8 cellular contexts compared by ENCODE assay signal in genomic region chr17:8158267-8159031, GRCh38. TPM values are rescaled to one million over a fixed set of nuclear protein-coding genes. Genes with fewer than 3 reads are reported as not detected.
DNase-seq lines count a peak whose midpoint lies in the region; ATAC-seq and TF ChIP-seq lines count a peak whose summit lies in the region.

No MANE protein-coding gene starts in this region.

- H3K27me3 ChIP-seq in Loucy (ENCODE audit: insufficient read depth, low read length, poor library complexity, severe bottlenecking): peaks cover 4% of the 10 kb centered on the region
- H3K27me3 ChIP-seq in parathyroid adenoma (ENCODE audit: control insufficient read depth, insufficient read depth, low read length): no peaks in the 10 kb centered on the region
- H3K27me3 ChIP-seq in thyroid gland: no peaks in the 10 kb centered on the region

- no peak overlapping the region for H3K9ac ChIP-seq in Loucy (ENCODE audit: low read depth, low read length, poor library complexity, severe bottlenecking)
- H3K9ac ChIP-seq in parathyroid adenoma: no peak overlapping the region

- H3K36me3 Mint-ChIP-seq in activated naive CD8-positive, alpha-beta T cell: peaks cover 2% of the 10 kb centered on the region
- H3K36me3 Mint-ChIP-seq in glutamatergic neuron (ENCODE audit: unreplicated experiment): no peaks in the 10 kb centered on the region

- no peaks in the 10 kb centered on the region for H3K9me3 Mint-ChIP-seq in activated naive CD8-positive, alpha-beta T cell (ENCODE audit: low read depth)
- H3K9me3 Mint-ChIP-seq in glutamatergic neuron (ENCODE audit: unreplicated experiment): peaks cover 12% of the 10 kb centered on the region

- H3K4me2 ChIP-seq in Loucy (ENCODE audit: low read depth, low read length, poor library complexity, severe bottlenecking) (peak overlapping the region; percentile 63), parathyroid adenoma (ENCODE audit: low read length) (peak overlapping the region; percentile 50)

- H3F3A ChIP-seq in Loucy (ENCODE audit: low read depth): 0 out of 2 replicates have a peak, but pooled peaks cover 7% of the 10 kb centered on the region

- H3K4me1 ChIP-seq in Loucy (ENCODE audit: insufficient read depth, low read length, poor library complexity, severe bottlenecking) (peaks cover 37% of the 10 kb centered on the region), parathyroid adenoma (peaks cover 28% of the 10 kb centered on the region), thyroid gland (peaks cover 27 to 54% of the 10 kb centered on the region in 2 donors)

- TF ChIP-seq POLR2A in thyroid gland (IDR thresholded peaks at IDR 0.05): peak in 1 of 2 donors; percentile 14

- H3K36me3 ChIP-seq in Loucy (ENCODE audit: insufficient read depth, low read length): no peaks in the 10 kb centered on the region
- no peaks in the 10 kb centered on the region for H3K36me3 ChIP-seq in parathyroid adenoma (ENCODE audit: control insufficient read depth, insufficient read depth, low read length)
- H3K36me3 ChIP-seq in thyroid gland: peaks cover 0 to 13% of the 10 kb centered on the region in 2 donors

- H3K9me3 ChIP-seq in Loucy (ENCODE audit: insufficient read depth, low read depth, low read length): no peaks in the 10 kb centered on the region
- no peaks in the 10 kb centered on the region for H3K9me3 ChIP-seq in parathyroid adenoma (ENCODE audit: control insufficient read depth, low read length)
- H3K9me3 ChIP-seq in thyroid gland: no peaks in the 10 kb centered on the region

- ATAC-seq in SK-N-SH treated with all-trans-retinoic acid at 6 μM for 48 hours (peak; percentile 43), HG03565 (IDR thresholded peaks at IDR 0.05; ENCODE audit: unreplicated experiment) (no peak)

- no peaks in the 10 kb centered on the region for H3K27me3 Mint-ChIP-seq in activated naive CD8-positive, alpha-beta T cell
- peaks cover 14% of the 10 kb centered on the region for H3K27me3 Mint-ChIP-seq in glutamatergic neuron (ENCODE audit: unreplicated experiment)

- H3K4me3 ChIP-seq in Loucy (ENCODE audit: low read length, poor library complexity, severe bottlenecking) (peak overlapping the region; percentile 54), parathyroid adenoma (ENCODE audit: low read depth, low read length) (peak overlapping the region; percentile 42), thyroid gland (replicated peaks in 1 of 3) (no peak overlapping the region)

- H3K27ac ChIP-seq in parathyroid adenoma (peak overlapping the region; percentile 85), thyroid gland (peak overlapping the region; percentile 23 to 100 (median 98))

- TF ChIP-seq CTCF in Loucy (conservative IDR thresholded peaks at IDR 0.05; ENCODE audit: low read length): peak; percentile 80
- TF ChIP-seq CTCF in glutamatergic neuron (IDR thresholded peaks at IDR 0.05; ENCODE audit: partially characterized antibody, unreplicated experiment): peak; percentile 89
- peak; percentile 95 for TF ChIP-seq CTCF in parathyroid adenoma (IDR thresholded peaks at IDR 0.05)
- peak; percentile 79 to 94 (median 90) for TF ChIP-seq CTCF in thyroid gland (IDR thresholded peaks at IDR 0.05)

- peak overlapping the region; percentile 64 for H3K4me3 Mint-ChIP-seq in activated naive CD8-positive, alpha-beta T cell
- H3K4me3 Mint-ChIP-seq in glutamatergic neuron (ENCODE audit: unreplicated experiment): no peak overlapping the region

- H2AFZ ChIP-seq in Loucy (ENCODE audit: low read length): no peak overlapping the region
- H2AFZ ChIP-seq in parathyroid adenoma: no peak overlapping the region

- peak overlapping the region; percentile 73 for H3K27ac Mint-ChIP-seq in activated naive CD8-positive, alpha-beta T cell
- H3K27ac Mint-ChIP-seq in glutamatergic neuron (ENCODE audit: unreplicated experiment): peak overlapping the region; percentile 16

- peaks cover 38% of the 10 kb centered on the region for H3K79me2 ChIP-seq in Loucy (ENCODE audit: insufficient read depth, low read length)
- peaks cover 37% of the 10 kb centered on the region for H3K79me2 ChIP-seq in parathyroid adenoma

- DNase-seq in ELR (ENCODE audit: low read depth) (peak; percentile 90), glutamatergic neuron (peak; percentile 96), thyroid gland (peak; percentile 94 to 96)

- no peaks in the 10 kb centered on the region for H3K9me2 ChIP-seq in Loucy (replicated peaks; ENCODE audit: low read depth, low read length)

- 42% methylated on average over 18 to 20 of the region's 20 CpGs for WGBS in thyroid gland, 2 donors

- H4K20me1 ChIP-seq in Loucy (ENCODE audit: insufficient read depth, low read length, poor library complexity, severe bottlenecking): peaks cover 42% of the 10 kb centered on the region

- H3K4me1 Mint-ChIP-seq in activated naive CD8-positive, alpha-beta T cell (ENCODE audit: low read depth): peaks cover 38% of the 10 kb centered on the region
- H3K4me1 Mint-ChIP-seq in glutamatergic neuron (ENCODE audit: low read depth, unreplicated experiment): peaks cover 29% of the 10 kb centered on the region

- intact Hi-C loops in thyroid gland (cut with DNase I): no loop called here

TF ChIP-seq in SK-N-SH treated with all-trans-retinoic acid at 6 μM for 48 hours, 23 proteins besides CTCF, POLR2A, EP300 and RAD21:
- TF ChIP-seq BACH2 (CRISPR knock-in tag; IDR thresholded peaks at IDR 0.05; ENCODE audit: borderline replicate concordance): no peak
- no peak for TF ChIP-seq ZFP3 (CRISPR knock-in tag; IDR thresholded peaks at IDR 0.05)
- no peak for TF ChIP-seq RARB (CRISPR knock-in tag; IDR thresholded peaks at IDR 0.05)
- no peak for TF ChIP-seq ARNTL (CRISPR knock-in tag; IDR thresholded peaks at IDR 0.05; ENCODE audit: borderline replicate concordance, low read depth)
- no peak for TF ChIP-seq ISL1 (CRISPR knock-in tag; IDR thresholded peaks at IDR 0.05)
- no peak for TF ChIP-seq POU6F1 (CRISPR knock-in tag; IDR thresholded peaks at IDR 0.05; ENCODE audit: borderline replicate concordance, low read depth)
- TF ChIP-seq TOX (CRISPR knock-in tag; IDR thresholded peaks at IDR 0.05; ENCODE audit: borderline replicate concordance): no peak

RNA-seq across cellular contexts. Expression of gene VAMP2, which starts 4.3 kb away (rescaled TPM):
- 117 TPM for total RNA-seq in glutamatergic neuron (ENCODE audit: unreplicated experiment)
- total RNA-seq in thyroid gland: 10 to 100 TPM; 30.6 to 35.2 (median 33.4) TPM

RNA-seq across cellular contexts. Expression of gene PER1, which starts 6.2 kb away (rescaled TPM):
- total RNA-seq in glutamatergic neuron (ENCODE audit: unreplicated experiment): 64.6 TPM
- total RNA-seq in thyroid gland: 100 to 1,000 TPM in 3 of 4 donors, 10 to 100 TPM in 1; 85.2 to 148 (median 137) TPM

RNA-seq across cellular contexts. Expression of gene TMEM107, which starts 17.7 kb away (rescaled TPM):
- total RNA-seq in glutamatergic neuron (ENCODE audit: unreplicated experiment) (12.8 TPM), thyroid gland (10 to 100 TPM; 19.7 to 34.7 (median 32.2) TPM)

RNA-seq across cellular contexts. Expression of gene BORCS6, which starts 31.5 kb away (rescaled TPM):
- 14.2 TPM for total RNA-seq in glutamatergic neuron (ENCODE audit: unreplicated experiment)
- 10 to 100 TPM in 3 of 4 donors, 1 to 10 TPM in 1; 7.7 to 17.0 (median 15.5) TPM for total RNA-seq in thyroid gland

RNA-seq across cellular contexts. Expression of gene HES7, which starts 34.5 kb away (rescaled TPM):
- total RNA-seq in glutamatergic neuron (ENCODE audit: unreplicated experiment) (2.2 TPM), thyroid gland (1 to 10 TPM in 1 of 4 donors, not detected in 3; 1.7 TPM)

Comparison
In these comparisons a context has a peak if more than half of its experiments do, and no peak if none do; other contexts are left out.
1. H3K4me3 ChIP-seq: peak in Loucy (single experiment) and parathyroid adenoma (single experiment); none in thyroid gland (0 of 3).
2. Peak in every context shown above with its lines, with median percentiles within 50 percentile points of each other: DNase-seq and CTCF ChIP-seq.